13 cellular contexts compared by ENCODE assay signal in the genomic region with DNA sequence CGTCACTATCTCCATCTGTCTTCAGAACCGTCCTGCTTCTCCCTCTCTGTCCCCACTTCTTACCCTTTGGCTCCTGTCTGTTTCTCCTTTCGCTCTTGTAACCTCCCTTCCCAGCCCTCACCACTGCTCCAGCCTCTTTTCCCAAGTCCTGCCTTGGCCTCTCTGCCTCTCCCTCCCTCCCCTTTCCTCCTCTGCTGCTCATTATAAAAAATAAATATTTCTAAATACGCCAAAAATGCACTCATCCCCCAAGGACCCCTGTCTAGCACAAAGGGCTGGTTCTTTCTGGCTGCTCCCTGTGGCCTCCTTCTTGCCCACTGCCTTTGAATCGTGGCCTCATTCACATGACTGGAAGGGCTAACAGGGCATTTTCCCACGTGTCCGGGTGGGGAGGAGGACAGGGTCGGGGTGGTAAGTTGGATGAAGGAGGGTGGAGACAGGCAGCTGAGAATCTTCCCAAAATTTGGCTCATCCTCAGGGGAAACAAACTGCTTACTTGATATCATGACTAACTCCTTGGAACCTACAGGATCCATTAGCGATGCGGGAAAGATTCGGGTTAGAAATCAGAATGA. TPM values are rescaled to one million over a fixed set of nuclear protein-coding genes. Genes with fewer than 3 reads are reported as not detected.
DNase-seq lines count a peak whose midpoint lies in the region; ATAC-seq and TF ChIP-seq lines count a peak whose summit lies in the region.
"Had no signal": no experiment of that assay in that cellular context is flagged by ENCODE, and none has a peak within 500 bp of the region (broad histone marks: within the 10 kb centered on the region; RNA-seq: fewer than 3 reads in every experiment).

No MANE protein-coding gene starts in this region.

- no peak overlapping the region for H3K27ac Mint-ChIP-seq in T-helper 2 cell treated with Interferon-gamma antibody and Interleukin-4, amounts not matched to agents 5 μg/mL and 100 μg/mL, for 36 hours
- H3K27ac Mint-ChIP-seq: dendritic cell treated with granulocyte-macrophage colony-stimulating factor and Interleukin-4, amounts not matched to agents 40 ng/mL and 50 ng/mL, for 4 days had no signal

- H3K36me3 ChIP-seq in body of pancreas (replicated peaks in 1 of 2; ENCODE audit: insufficient read depth in 1 of 2, low read depth in 2 of 2) (no peaks in the 10 kb centered on the region), gastroesophageal sphincter (no peaks in the 10 kb centered on the region), mucosa of descending colon (ENCODE audit: low read depth) (no peaks in the 10 kb centered on the region), lower lobe of right lung (no peaks in the 10 kb centered on the region), brain microvascular endothelial cell (replicated peaks) (no peaks in the 10 kb centered on the region)

- peak in 2 of 4 donors; percentile 28 to 30 for DNase-seq in body of pancreas
- DNase-seq in mucosa of descending colon = peak in 2 of 3 donors; percentile 35 to 53
- peak; percentile 19 for DNase-seq in stimulated activated CD8-positive, alpha-beta memory T cell treated with anti-CD3 and anti-CD28 coated beads, Interleukin-4, amount 100 ng/mL, for 48 hours
- no peak for DNase-seq in T-helper 2 cell treated with Interferon-gamma antibody and Interleukin-4, amounts not matched to agents 5 μg/mL and 100 μg/mL, for 36 hours (ENCODE audit: low spot score)
- no peak for DNase-seq in lower lobe of right lung
- DNase-seq in brain microvascular endothelial cell = no peak
- DNase-seq: activated CD8-positive, alpha-beta memory T cell treated with anti-CD3 and anti-CD28 coated beads, Interleukin-2, amount 50 U/mL, for 4 hours; NCI-H1092 treated with DMSO at 0.1 percent for 48 hours; NCI-H345 had no signal

- H3K27me3 ChIP-seq in body of pancreas = no peaks in the 10 kb centered on the region
- no peaks in the 10 kb centered on the region for H3K27me3 ChIP-seq in gastroesophageal sphincter
- H3K27me3 ChIP-seq in lower lobe of right lung (ENCODE audit: low read depth) = no peaks in the 10 kb centered on the region
- H3K27me3 ChIP-seq in brain microvascular endothelial cell (replicated peaks) = no peaks in the 10 kb centered on the region

- peaks cover 12% of the 10 kb centered on the region for H3K27me3 Mint-ChIP-seq in T-helper 2 cell treated with Interferon-gamma antibody and Interleukin-4, amounts not matched to agents 5 μg/mL and 100 μg/mL, for 36 hours (ENCODE audit: low read depth)

- H3K9me3 Mint-ChIP-seq in T-helper 2 cell treated with Interferon-gamma antibody and Interleukin-4, amounts not matched to agents 5 μg/mL and 100 μg/mL, for 36 hours = no peaks in the 10 kb centered on the region
- H3K9me3 Mint-ChIP-seq: dendritic cell treated with granulocyte-macrophage colony-stimulating factor and Interleukin-4, amounts not matched to agents 40 ng/mL and 50 ng/mL, for 4 days had no signal

- H3K9me3 ChIP-seq in body of pancreas = no peaks in the 10 kb centered on the region
- no peaks in the 10 kb centered on the region for H3K9me3 ChIP-seq in gastroesophageal sphincter
- H3K9me3 ChIP-seq in mucosa of descending colon = no peaks in the 10 kb centered on the region
- no peaks in the 10 kb centered on the region for H3K9me3 ChIP-seq in lower lobe of right lung

- H3K4me3 ChIP-seq in body of pancreas = no peak overlapping the region
- peak overlapping the region in 1 of 2 donors; percentile 23 for H3K4me3 ChIP-seq in gastroesophageal sphincter
- no peak overlapping the region for H3K4me3 ChIP-seq in mucosa of descending colon
- no peak overlapping the region for H3K4me3 ChIP-seq in lower lobe of right lung
- no peak overlapping the region for H3K4me3 ChIP-seq in brain microvascular endothelial cell (ENCODE audit: low read depth, low read length)

- intact Hi-C loops in body of pancreas (cut with DNase I) (no loop called here), mucosa of descending colon (cut with DNase I, micrococcal nuclease) (loop anchor here in 1 of 2 donors (5.0 kb wide), 1 partner anchor 38 kb away; no protein-coding TSS in a partner anchor), lower lobe of right lung (cut with DNase I) (no loop called here)

- H3K4me1 ChIP-seq in body of pancreas (peaks cover 78% of the 10 kb centered on the region), gastroesophageal sphincter (peaks cover 0 to 99% (median 46%) of the 10 kb centered on the region in 3 donors), mucosa of descending colon (ENCODE audit: low read depth) (peaks cover 58% of the 10 kb centered on the region), lower lobe of right lung (peaks cover 14% of the 10 kb centered on the region)

- TF ChIP-seq CTCF in body of pancreas (IDR thresholded peaks at IDR 0.05) (no peak), gastroesophageal sphincter (IDR thresholded peaks at IDR 0.05) (no peak), mucosa of descending colon (IDR thresholded peaks at IDR 0.05) (no peak), lower lobe of right lung (IDR thresholded peaks at IDR 0.05) (no peak), brain microvascular endothelial cell (IDR thresholded peaks at IDR 0.05; ENCODE audit: low read depth, low read length, missing control alignments) (no peak)

- TF ChIP-seq POLR2A in body of pancreas (IDR thresholded peaks at IDR 0.05) (no peak), gastroesophageal sphincter (IDR thresholded peaks at IDR 0.05) (no peak)

- ATAC-seq in body of pancreas (no peak), gastroesophageal sphincter (peak; percentile 43), mucosa of descending colon (no peak), HG03521 (IDR thresholded peaks at IDR 0.05; ENCODE audit: unreplicated experiment) (no peak), lower lobe of right lung (no peak)

- 28 to 37% methylated on average over 11 of the region's 11 CpGs for WGBS in body of pancreas, 2 donors
- WGBS in gastroesophageal sphincter (ENCODE audit: low coverage in 1 of 2), 2 donors = 64 to 77% methylated on average over 6 to 11 of the region's 11 CpGs

- in situ Hi-C loops in brain microvascular endothelial cell (cut with HindIII; ENCODE audit: low pct_ligation_motif_present, low sequenced_read_pairs) = no loop called here

- no peaks in the 10 kb centered on the region for H3K4me1 Mint-ChIP-seq in T-helper 2 cell treated with Interferon-gamma antibody and Interleukin-4, amounts not matched to agents 5 μg/mL and 100 μg/mL, for 36 hours (ENCODE audit: low read depth)

- H3K4me3 Mint-ChIP-seq in T-helper 2 cell treated with Interferon-gamma antibody and Interleukin-4, amounts not matched to agents 5 μg/mL and 100 μg/mL, for 36 hours = no peak overlapping the region
- H3K4me3 Mint-ChIP-seq: dendritic cell treated with granulocyte-macrophage colony-stimulating factor and Interleukin-4, amounts not matched to agents 40 ng/mL and 50 ng/mL, for 4 days had no signal

- peak overlapping the region; percentile 88 to 98 (median 92) for H3K27ac ChIP-seq in body of pancreas
- H3K27ac ChIP-seq in gastroesophageal sphincter = peak overlapping the region in 3 of 4 donors; percentile 76 to 80 (median 79)
- no peak overlapping the region for H3K27ac ChIP-seq in lower lobe of right lung
- no peak overlapping the region for H3K27ac ChIP-seq in brain microvascular endothelial cell
- H3K27ac ChIP-seq: VCaP had no signal

- no peak for TF ChIP-seq EP300 in gastroesophageal sphincter (IDR thresholded peaks at IDR 0.05)

- H3K36me3 Mint-ChIP-seq in T-helper 2 cell treated with Interferon-gamma antibody and Interleukin-4, amounts not matched to agents 5 μg/mL and 100 μg/mL, for 36 hours (ENCODE audit: low read depth) = no peaks in the 10 kb centered on the region

RNA-seq across cellular contexts. Expression of a gene that starts 26.4 kb away (rescaled TPM):
- 10 to 100 TPM; 53.7 to 67.7 TPM for total RNA-seq in body of pancreas
- 100 to 1,000 TPM in 1 of 4 donors, 10 to 100 TPM in 3; 30.0 to 100 (median 42.4) TPM for total RNA-seq in gastroesophageal sphincter
- 100 to 1,000 TPM in 2 of 3 donors, 10 to 100 TPM in 1; 96.4 to 217 (median 133) TPM for total RNA-seq in mucosa of descending colon
- total RNA-seq in lower lobe of right lung = 17.8 TPM

RNA-seq across cellular contexts. Expression of a gene that starts 46.5 kb away (rescaled TPM):
- total RNA-seq in body of pancreas = 1 to 10 TPM in 1 of 2 donors, under 1 TPM in 1; 0.26 to 6.3 TPM
- 10 to 100 TPM in 1 of 4 donors, 1 to 10 TPM in 3; 1.2 to 34.6 (median 3.4) TPM for total RNA-seq in gastroesophageal sphincter
- 1 to 10 TPM; 4.0 to 6.3 (median 5.4) TPM for total RNA-seq in mucosa of descending colon
- 8.3 TPM for total RNA-seq in lower lobe of right lung

RNA-seq across cellular contexts. Expression of a gene that starts 55.5 kb away (rescaled TPM):
- total RNA-seq in body of pancreas = under 1 TPM in 1 of 2 donors, not detected in 1; 0.26 TPM
- total RNA-seq in gastroesophageal sphincter = under 1 TPM in 2 of 4 donors, not detected in 2; 0.27 to 0.46 TPM
- total RNA-seq in mucosa of descending colon = 1 to 10 TPM; 1.1 to 3.0 (median 2.2) TPM
- 4.6 TPM for total RNA-seq in lower lobe of right lung

Comparison
In these comparisons a context has a peak if more than half of its experiments do, and no peak if none do; other contexts are left out.
1. DNase-seq: peak in mucosa of descending colon (2 of 3) and stimulated activated CD8-positive, alpha-beta memory T cell treated with anti-CD3 and anti-CD28 coated beads, Interleukin-4, amount 100 ng/mL, for 48 hours (single experiment); none in T-helper 2 cell treated with Interferon-gamma antibody and Interleukin-4, amounts not matched to agents 5 μg/mL and 100 μg/mL, for 36 hours (single experiment), lower lobe of right lung (single experiment) and brain microvascular endothelial cell (single experiment).
2. H3K27ac ChIP-seq: peak in body of pancreas (4 of 4) and gastroesophageal sphincter (3 of 4); none in lower lobe of right lung (single experiment) and brain microvascular endothelial cell (single experiment).